Comparison of ENCODE assay signal across 8 cellular contexts in genomic region chr14:61355892-61356325, GRCh38. TPM values are rescaled to one million over a fixed set of nuclear protein-coding genes. Genes with fewer than 3 reads are reported as not detected.
DNase-seq lines count a peak whose midpoint lies in the region.

No MANE protein-coding gene starts in this region.

- DNase-seq in AG08395 (ENCODE audit: low spot score): peak; percentile 6
- peak; percentile 96 for DNase-seq in M059J (ENCODE audit: low read depth)
- DNase-seq in activated T-helper 9 cell treated with anti-CD3 and anti-CD28 coated beads, Interleukin-2, amount 50 U/mL, for 16 hours (ENCODE audit: low read depth): peak; percentile 37
- DNase-seq in hepatic stellate cell (ENCODE audit: low spot score): peak; percentile 3
- peak; percentile 48 for DNase-seq in stimulated activated CD4-positive, alpha-beta T cell treated with anti-CD3 and anti-CD28 coated beads, Interleukin-4, amount 100 ng/mL, for 1 hour
- DNase-seq in foreskin melanocyte: no peak
- DNase-seq in GF-D8 (lab: John Stamatoyannopoulos, UW): no peak
- no peak for DNase-seq in COLO829 (ENCODE audit: low spot score)

RNA-seq across cellular contexts. Expression of gene PRKCH, which starts 34.5 kb away (rescaled TPM):
- total RNA-seq in M059J (2014; rRNA removed; shearing (Covaris generic)): 3.6 and 3.8 TPM in 2 replicates

Comparison
In these comparisons a context has a peak if more than half of its experiments do, and no peak if none do; other contexts are left out.
1. DNase-seq: peak in AG08395 (single experiment), M059J (single experiment), activated T-helper 9 cell treated with anti-CD3 and anti-CD28 coated beads, Interleukin-2, amount 50 U/mL, for 16 hours (single experiment), hepatic stellate cell (single experiment) and stimulated activated CD4-positive, alpha-beta T cell treated with anti-CD3 and anti-CD28 coated beads, Interleukin-4, amount 100 ng/mL, for 1 hour (single experiment); none in foreskin melanocyte (single experiment), GF-D8 (single experiment) and COLO829 (single experiment).